11 cellular contexts compared by ENCODE assay signal in genomic region chr21:25567472-25567871, GRCh38. TPM values are rescaled to one million over a fixed set of nuclear protein-coding genes. Genes with fewer than 3 reads are reported as not detected.
DNase-seq lines count a peak whose midpoint lies in the region; ATAC-seq and TF ChIP-seq lines count a peak whose summit lies in the region.
"Had no signal": no experiment of that assay in that cellular context is flagged by ENCODE, and none has a peak within 500 bp of the region (broad histone marks: within the 10 kb centered on the region; RNA-seq: fewer than 3 reads in every experiment).

No MANE protein-coding gene starts in this region.

- H3K9me2 ChIP-seq in DOHH2 (replicated peaks; ENCODE audit: control insufficient read depth, low read length) = no peaks in the 10 kb centered on the region

- no peaks in the 10 kb centered on the region for H3K9me3 Mint-ChIP-seq in activated CD4-positive, alpha-beta memory T cell treated with anti-CD3 and anti-CD28 coated beads, Interleukin-2, amount 10 ng/mL, durations not matched to agents 7 days and 5 days

- no peaks in the 10 kb centered on the region for H3K9me3 ChIP-seq in DOHH2 (ENCODE audit: control insufficient read depth, insufficient read depth, low read length)
- H3K9me3 ChIP-seq in mucosa of descending colon = no peaks in the 10 kb centered on the region
- H3K9me3 ChIP-seq in tibial artery = no peaks in the 10 kb centered on the region
- H3K9me3 ChIP-seq in A673 (ENCODE audit: low read depth, low read length, poor library complexity, severe bottlenecking) = no peaks in the 10 kb centered on the region
- H3K9me3 ChIP-seq: gastrocnemius medialis had no signal

- TF ChIP-seq CTCF in DOHH2 (IDR thresholded peaks at IDR 0.05; ENCODE audit: low read depth, low read length, poor library complexity, severe bottlenecking) (no peak), mucosa of descending colon (IDR thresholded peaks at IDR 0.05) (no peak), tibial artery (IDR thresholded peaks at IDR 0.05) (no peak), A673 (conservative IDR thresholded peaks at IDR 0.05; ENCODE audit: low read depth, low read length) (no peak)

- H3K27me3 Mint-ChIP-seq in activated CD4-positive, alpha-beta memory T cell treated with anti-CD3 and anti-CD28 coated beads, Interleukin-2, amount 10 ng/mL, durations not matched to agents 7 days and 5 days = no peaks in the 10 kb centered on the region

- peaks cover 87% of the 10 kb centered on the region for H3K79me2 ChIP-seq in DOHH2 (ENCODE audit: control insufficient read depth, low read length)

- peak; percentile 19 for ATAC-seq in GM18867 (IDR thresholded peaks at IDR 0.05; ENCODE audit: unreplicated experiment)
- ATAC-seq in mucosa of descending colon = peak; percentile 23
- ATAC-seq in GM21737 (IDR thresholded peaks at IDR 0.05; ENCODE audit: unreplicated experiment) = no peak

- CTCF ChIA-PET in activated CD4-positive, alpha-beta memory T cell treated with anti-CD3 and anti-CD28 coated beads, Interleukin-2, amount 10 ng/mL, durations not matched to agents 7 days and 5 days (lab: Charles Lee) = interaction anchor here (1.0 to 1.8 kb wide), 4 partner anchors 40 to 146 kb away, joined by 3 to 8 read pairs (median 6); partner anchors contain the start of gene MRPL39
- CTCF ChIA-PET in A673 (lab: Charles Lee) = no interaction called here

- POLR2A ChIA-PET in activated CD4-positive, alpha-beta memory T cell treated with anti-CD3 and anti-CD28 coated beads, Interleukin-2, amount 10 ng/mL, durations not matched to agents 7 days and 5 days (lab: Charles Lee) = interaction anchor here (0.9 to 12.0 kb wide), 10 partner anchors 5 to 147 kb away, joined by 3 to 112 read pairs (median 5); no protein-coding TSS in a partner anchor
- POLR2A ChIA-PET in A673 (lab: Charles Lee; ENCODE audit: low non-redundant PET) = no interaction called here

- no peaks in the 10 kb centered on the region for H3K27me3 ChIP-seq in DOHH2 (ENCODE audit: control insufficient read depth, low read length)
- no peaks in the 10 kb centered on the region for H3K27me3 ChIP-seq in tibial artery
- H3K27me3 ChIP-seq in A673 (replicated peaks; ENCODE audit: insufficient read depth, low read depth, low read length, poor library complexity) = no peaks in the 10 kb centered on the region
- H3K27me3 ChIP-seq: gastrocnemius medialis had no signal

- peaks cover 5% of the 10 kb centered on the region for H3F3A ChIP-seq in DOHH2 (ENCODE audit: control insufficient read depth, insufficient read depth)

- H3K27ac ChIP-seq in DOHH2 (ENCODE audit: low read depth, low read length) = no peak overlapping the region
- no peak overlapping the region for H3K27ac ChIP-seq in tibial artery
- H3K27ac ChIP-seq in A673 (ENCODE audit: low read depth, low read length, poor library complexity, severe bottlenecking) = no peak overlapping the region
- H3K27ac ChIP-seq: gastrocnemius medialis had no signal

- H4K20me1 ChIP-seq in DOHH2 (ENCODE audit: control insufficient read depth, insufficient read depth, low read depth, low read length) = no peaks in the 10 kb centered on the region

- peak overlapping the region; percentile 14; the same call in 1 of the 2 replicates for H3K4me2 ChIP-seq in DOHH2 (ENCODE audit: low read length)

- peak overlapping the region; percentile 96 for H3K27ac Mint-ChIP-seq in activated CD4-positive, alpha-beta memory T cell treated with anti-CD3 and anti-CD28 coated beads, Interleukin-2, amount 10 ng/mL, durations not matched to agents 7 days and 5 days

- H3K36me3 Mint-ChIP-seq in activated CD4-positive, alpha-beta memory T cell treated with anti-CD3 and anti-CD28 coated beads, Interleukin-2, amount 10 ng/mL, durations not matched to agents 7 days and 5 days (ENCODE audit: low read depth) = peaks cover 72% of the 10 kb centered on the region

- H3K36me3 ChIP-seq in DOHH2 (ENCODE audit: control insufficient read depth, low read length) (peaks cover 78% of the 10 kb centered on the region), mucosa of descending colon (ENCODE audit: low read depth) (no peaks in the 10 kb centered on the region), tibial artery (peaks cover 0 to 13% (median 0%) of the 10 kb centered on the region in 3 donors), A673 (ENCODE audit: insufficient read depth, low read length, poor library complexity, severe bottlenecking) (no peaks in the 10 kb centered on the region)

- DNase-seq in activated CD4-positive, alpha-beta memory T cell treated with anti-CD3 and anti-CD28 coated beads, Interleukin-2, amount 10 ng/mL, durations not matched to agents 7 days and 5 days = no peak
- DNase-seq in mucosa of descending colon (no peak), tibial artery (no peak), A673 (ENCODE audit: low spot score) (no peak)
- DNase-seq: activated CD4-positive, alpha-beta T cell treated with anti-CD3 and anti-CD28 coated beads for 48 hours; amniotic stem cell; gastrocnemius medialis; NCI-H2081 had no signal

- intact Hi-C loops in mucosa of descending colon (cut with DNase I, micrococcal nuclease) = no loop called here
- intact Hi-C loops in tibial artery (cut with DNase I; ENCODE audit: low total_unique reads) = no loop called here
- intact Hi-C loops in A673 (cut with micrococcal nuclease; ENCODE audit: unreplicated experiment) = no loop called here

- peaks cover 88% of the 10 kb centered on the region for H3K4me1 ChIP-seq in DOHH2 (ENCODE audit: control insufficient read depth, low read length)
- H3K4me1 ChIP-seq in mucosa of descending colon (ENCODE audit: low read depth) = no peaks in the 10 kb centered on the region
- H3K4me1 ChIP-seq in tibial artery = peaks cover 0 to 8% (median 3%) of the 10 kb centered on the region in 4 donors
- peaks cover 3% of the 10 kb centered on the region for H3K4me1 ChIP-seq in A673 (ENCODE audit: insufficient read depth, low read length, poor library complexity, severe bottlenecking)

- H3K4me1 Mint-ChIP-seq in activated CD4-positive, alpha-beta memory T cell treated with anti-CD3 and anti-CD28 coated beads, Interleukin-2, amount 10 ng/mL, durations not matched to agents 7 days and 5 days = peaks cover 86% of the 10 kb centered on the region

- no TSS peak for BruUV-seq in A673 (replicated peaks; lab: Mats Ljungman, UMichigan)

- H3K4me3 Mint-ChIP-seq in activated CD4-positive, alpha-beta memory T cell treated with anti-CD3 and anti-CD28 coated beads, Interleukin-2, amount 10 ng/mL, durations not matched to agents 7 days and 5 days = peak overlapping the region; percentile 56

- H3K4me3 ChIP-seq in DOHH2 (ENCODE audit: low read length) (0 out of 2 replicates have a peak overlapping the region, but pooled peaks have one; percentile 1), mucosa of descending colon (no peak overlapping the region), tibial artery (no peak overlapping the region), A673 (ENCODE audit: low read depth, low read length, poor library complexity, severe bottlenecking) (no peak overlapping the region)
- H3K4me3 ChIP-seq: gastrocnemius medialis had no signal

RNA-seq across cellular contexts. Expression of gene MRPL39, which starts 39.8 kb away (rescaled TPM):
- total RNA-seq in activated CD4-positive, alpha-beta memory T cell treated with anti-CD3 and anti-CD28 coated beads, Interleukin-2, amount 10 ng/mL, durations not matched to agents 7 days and 5 days = 10 to 100 TPM; 36.5 to 37.8 TPM
- total RNA-seq in mucosa of descending colon (10 to 100 TPM; 21.6 to 27.9 (median 22.1) TPM), A673 (2021) (57.1 and 57.6 TPM in 2 replicates)
